Comparison of ENCODE assay signal across 10 cellular contexts in genomic region chr11:75194147-75194546, GRCh38. TPM values are rescaled to one million over a fixed set of nuclear protein-coding genes. Genes with fewer than 3 reads are reported as not detected.
"Had no signal": no experiment of that assay in that cellular context is flagged by ENCODE, and none has a peak within 500 bp of the region (broad histone marks: within the 10 kb centered on the region; RNA-seq: fewer than 3 reads in every experiment).

No MANE protein-coding gene starts in this region.

- H3K27ac ChIP-seq: SK-N-MC had no signal

- H3K4me3 ChIP-seq: lung, SK-N-MC, smooth muscle cell had no signal

- DNase-seq: activated CD4-positive, alpha-beta T cell treated with anti-CD3 and anti-CD28 coated beads, Interleukin-2, amount 50 U/mL, for 48 hours; caudate nucleus; immature natural killer cell; stimulated activated CD4-positive, alpha-beta T cell treated with anti-CD3 and anti-CD28 coated beads, Interleukin-4, amount 100 ng/mL, for 24 hours had no signal

RNA-seq across cellular contexts. Expression of gene SLCO2B1, which starts 43.2 kb away (rescaled TPM):
- total RNA-seq: activated T-helper 1 cell treated with anti-CD3 and anti-CD28 coated beads, Interleukin-12 subunit alpha, Interleukin-12 subunit beta, Interleukin-2, Interleukin-4 antibody, amounts not matched to agents 30 ng/mL and 10 ng/mL and 1 ng/mL, durations not matched to agents 14 hours and 24 hours and 36 hours; mesothelial cell of epicardium; smooth muscle cell had no signal

RNA-seq across cellular contexts. Expression of gene TPBGL, which starts 46.4 kb away (rescaled TPM):
- total RNA-seq: epithelial cell of proximal tubule had no signal
